In the genomic region with DNA sequence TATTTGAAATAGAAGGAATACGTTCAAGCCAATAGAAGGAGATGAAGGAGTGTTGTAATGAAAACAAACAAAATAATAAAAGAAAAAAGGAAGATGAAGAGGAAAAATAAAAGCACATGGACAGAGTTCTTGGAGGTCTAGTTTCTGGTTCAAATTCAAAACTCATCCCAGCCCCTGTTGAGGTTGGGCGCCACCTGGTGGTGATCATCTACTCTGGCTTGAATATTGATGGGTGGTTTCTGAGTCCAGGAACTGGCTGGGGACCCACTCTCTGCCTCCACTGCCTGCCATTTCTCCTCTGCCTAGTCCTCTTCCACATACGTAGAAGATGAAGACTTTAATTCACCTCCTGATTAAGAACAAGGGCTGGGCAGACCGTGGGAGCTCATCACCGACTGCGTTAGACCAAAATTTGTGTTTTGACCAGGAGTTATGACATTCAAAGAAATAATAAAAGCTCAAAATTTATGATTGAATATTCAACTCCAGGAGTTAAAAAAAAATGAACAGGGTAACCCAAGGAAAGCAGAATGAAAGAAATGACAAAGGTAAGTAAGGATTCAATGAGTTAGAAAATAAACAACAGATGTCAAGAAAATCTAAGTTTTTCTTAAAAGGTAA, we compare ENCODE assay signal across 1 cellular context.
TF ChIP-seq lines count a peak whose summit lies in the region.

No MANE protein-coding gene starts in this region.

TF ChIP-seq in K562, 482 proteins besides CTCF, POLR2A, EP300 and RAD21 (continued from another document):
- TF ChIP-seq RERE (CRISPR knock-in tag; IDR thresholded peaks at IDR 0.05; ENCODE audit: borderline replicate concordance) = no peak
- TF ChIP-seq ELF1 (tag; IDR thresholded peaks at IDR 0.05) = 0 out of 2 replicates have a peak, but pooled peaks have one; percentile 18
- peak; percentile 51; the same call in 1 of the 2 replicates for TF ChIP-seq CC2D1A (IDR thresholded peaks at IDR 0.05)
- TF ChIP-seq CXXC5 (CRISPR knock-in tag; IDR thresholded peaks at IDR 0.05) = 0 out of 2 replicates have a peak, but pooled peaks have one; percentile 12
- TF ChIP-seq ARID2 (IDR thresholded peaks at IDR 0.05) = peak; percentile 41; the same call in 1 of the 2 replicates
- TF ChIP-seq TEAD4 (IDR thresholded peaks at IDR 0.05; ENCODE audit: low read length) = no peak
- no peak for TF ChIP-seq TEAD4 (CRISPR knock-in tag; IDR thresholded peaks at IDR 0.05; ENCODE audit: borderline replicate concordance)
- no peak for TF ChIP-seq ZNF354B (CRISPR knock-in tag; IDR thresholded peaks at IDR 0.05)
- TF ChIP-seq, protein P1, sequence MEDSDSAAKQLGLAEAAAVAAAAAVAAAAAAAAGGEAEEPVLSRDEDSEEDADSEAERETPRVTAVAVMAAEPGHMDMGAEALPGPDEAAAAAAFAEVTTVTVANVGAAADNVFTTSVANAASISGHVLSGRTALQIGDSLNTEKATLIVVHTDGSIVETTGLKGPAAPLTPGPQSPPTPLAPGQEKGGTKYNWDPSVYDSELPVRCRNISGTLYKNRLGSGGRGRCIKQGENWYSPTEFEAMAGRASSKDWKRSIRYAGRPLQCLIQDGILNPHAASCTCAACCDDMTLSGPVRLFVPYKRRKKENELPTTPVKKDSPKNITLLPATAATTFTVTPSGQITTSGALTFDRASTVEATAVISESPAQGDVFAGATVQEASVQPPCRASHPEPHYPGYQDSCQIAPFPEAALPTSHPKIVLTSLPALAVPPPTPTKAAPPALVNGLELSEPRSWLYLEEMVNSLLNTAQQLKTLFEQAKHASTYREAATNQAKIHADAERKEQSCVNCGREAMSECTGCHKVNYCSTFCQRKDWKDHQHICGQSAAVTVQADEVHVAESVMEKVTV (CRISPR knock-in tag; IDR thresholded peaks at IDR 0.05) = peak; percentile 80
- TF ChIP-seq JUND (IDR thresholded peaks at IDR 0.05; ENCODE audit: borderline replicate concordance, low read depth, low read length) = 0 out of 2 replicates have a peak, but pooled peaks have one; percentile 16
- TF ChIP-seq JUND (tag; IDR thresholded peaks at IDR 0.05; ENCODE audit: borderline replicate concordance, low read depth, low read length) = no peak
